20 cellular contexts compared by ENCODE assay signal in the genomic region with DNA sequence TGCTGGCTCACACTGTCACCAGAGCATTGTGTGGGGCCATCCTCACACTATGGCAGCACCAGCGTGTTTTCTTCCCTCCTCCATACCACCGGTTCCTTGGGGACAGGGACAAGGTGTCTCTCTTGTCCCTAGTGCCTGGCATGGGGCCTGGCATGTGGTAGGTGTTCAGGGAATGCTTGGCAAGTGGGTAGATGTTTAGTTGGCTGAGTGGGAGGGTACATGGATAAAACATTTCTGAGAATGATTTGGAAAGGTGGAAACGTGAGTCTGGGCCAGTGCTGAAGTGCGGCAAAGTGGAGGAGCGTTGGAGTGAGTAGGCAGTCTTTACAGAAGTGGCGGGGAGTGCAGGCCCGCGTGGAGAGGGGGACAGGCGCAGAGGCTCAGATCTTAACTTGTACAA. TPM values are rescaled to one million over a fixed set of nuclear protein-coding genes. Genes with fewer than 3 reads are reported as not detected.
DNase-seq lines count a peak whose midpoint lies in the region; ATAC-seq, FAIRE-seq and TF ChIP-seq lines count a peak whose summit lies in the region.
"Had no signal": no experiment of that assay in that cellular context is flagged by ENCODE, and none has a peak within 500 bp of the region (broad histone marks: within the 10 kb centered on the region; RNA-seq: fewer than 3 reads in every experiment).

No MANE protein-coding gene starts in this region.

- H3K27me3 Mint-ChIP-seq in CD4-positive, alpha-beta T cell, result no peaks in the 10 kb centered on the region
- H3K27me3 Mint-ChIP-seq in activated naive CD8-positive, alpha-beta T cell treated with anti-CD3 and anti-CD28 coated beads, Interleukin-2, amount 10 ng/mL, durations not matched to agents 7 days and 5 days, result no peaks in the 10 kb centered on the region
- H3K27me3 Mint-ChIP-seq: activated CD8-positive, alpha-beta memory T cell treated with anti-CD3 and anti-CD28 coated beads, Interleukin-2, amount 10 ng/mL, durations not matched to agents 7 days and 5 days; IgD-negative memory B cell had no signal

- peak overlapping the region; percentile 30 for H3K27ac Mint-ChIP-seq in CD4-positive, alpha-beta T cell
- peak overlapping the region; percentile 35 for H3K27ac Mint-ChIP-seq in activated naive CD8-positive, alpha-beta T cell treated with anti-CD3 and anti-CD28 coated beads, Interleukin-2, amount 10 ng/mL, durations not matched to agents 7 days and 5 days
- H3K27ac Mint-ChIP-seq: activated CD8-positive, alpha-beta memory T cell treated with anti-CD3 and anti-CD28 coated beads, Interleukin-2, amount 10 ng/mL, durations not matched to agents 7 days and 5 days had no signal

- POLR2A ChIA-PET in A549 (lab: Yijun Ruan, JAX), result no interaction called here
- POLR2A ChIA-PET in CD4-positive, alpha-beta T cell (lab: Charles Lee), result no interaction called here
- POLR2A ChIA-PET in activated naive CD8-positive, alpha-beta T cell treated with anti-CD3 and anti-CD28 coated beads, Interleukin-2, amount 10 ng/mL, durations not matched to agents 7 days and 5 days (lab: Charles Lee), result interaction anchor here (1.0 kb wide), 1 partner anchor 14 kb away, joined by 3 read pairs; no protein-coding TSS in a partner anchor

- peaks cover 9% of the 10 kb centered on the region for H3K4me1 ChIP-seq in A549
- peaks cover 0 to 5% of the 10 kb centered on the region in 2 donors for H3K4me1 ChIP-seq in lung (ENCODE audit: control insufficient read depth in 2 of 2, insufficient read depth in 2 of 2, low read length in 2 of 2)
- H3K4me1 ChIP-seq: Peyer's patch had no signal

- H3K4me3 Mint-ChIP-seq in CD4-positive, alpha-beta T cell, result no peak overlapping the region
- no peak overlapping the region for H3K4me3 Mint-ChIP-seq in activated naive CD8-positive, alpha-beta T cell treated with anti-CD3 and anti-CD28 coated beads, Interleukin-2, amount 10 ng/mL, durations not matched to agents 7 days and 5 days
- H3K4me3 Mint-ChIP-seq: activated CD8-positive, alpha-beta memory T cell treated with anti-CD3 and anti-CD28 coated beads, Interleukin-2, amount 10 ng/mL, durations not matched to agents 7 days and 5 days; IgD-negative memory B cell had no signal

- FAIRE-seq in A549 (lab: Jason Lieb, UNC), result no peak
- FAIRE-seq: GM18507, islet of Langerhans had no signal

- 88% methylated on average over 9 of the region's 9 CpGs for WGBS in A549 (ENCODE audit: missing lambda C conversion rate)
- WGBS in lung, 2 donors, result 69 to 75% methylated on average over 9 of the region's 9 CpGs

- peak overlapping the region; percentile 13; the same call in 1 of the 3 replicates for H3K4me2 ChIP-seq in A549

- no peak for TF ChIP-seq RAD21 in A549 (conservative IDR thresholded peaks at IDR 0.05 in 1 of 2, IDR thresholded peaks at IDR 0.05 in 1 of 2)

- H3K27me3 ChIP-seq in CD4-positive, alpha-beta T cell (ENCODE audit: control insufficient read depth, insufficient read depth, low read length), result no peaks in the 10 kb centered on the region
- H3K27me3 ChIP-seq in lung (ENCODE audit: control insufficient read depth, insufficient read depth), result no peaks in the 10 kb centered on the region
- H3K27me3 ChIP-seq: Peyer's patch had no signal

- TF ChIP-seq CTCF in A549 (IDR thresholded peaks at IDR 0.05) (no peak), lung (IDR thresholded peaks at IDR 0.05; ENCODE audit: control extremely low read depth, extremely low read depth) (no peak)
- no peak for TF ChIP-seq CTCF in CD4-positive, alpha-beta T cell (IDR thresholded peaks at IDR 0.05)

- DNase-seq in A549 (ENCODE audit: low read depth in 1 of 2, low spot score in 1 of 2) (no peak), lung (ENCODE audit: low spot score) (peak; percentile 35), T-helper 1 cell (no peak), NCI-H510A treated with DMSO at 0.1 percent for 48 hours (lab: John Stamatoyannopoulos, UW) (no peak)
- DNase-seq in CD4-positive, alpha-beta T cell, result no peak
- no peak for DNase-seq in activated naive CD8-positive, alpha-beta T cell treated with anti-CD3 and anti-CD28 coated beads, Interleukin-2, amount 10 ng/mL, durations not matched to agents 7 days and 5 days
- DNase-seq: activated CD8-positive, alpha-beta memory T cell treated with anti-CD3 and anti-CD28 coated beads, Interleukin-2, amount 10 ng/mL, durations not matched to agents 7 days and 5 days; activated naive CD4-positive, alpha-beta T cell treated with Interleukin-2 at 50 U/mL for 16 hours; DMS53; midbrain; NCI-H82; Peyer's patch; stimulated activated CD4-positive, alpha-beta T cell treated with anti-CD3 and anti-CD28 coated beads, Interleukin-4, amount 100 ng/mL, for 24 hours; SW 1271; WERI-Rb-1 had no signal

- peak overlapping the region in 1 of 2 experiments; percentile 40; a peak in 2 of 6 replicates for H3K27ac ChIP-seq in A549
- no peak overlapping the region for H3K27ac ChIP-seq in CD4-positive, alpha-beta T cell (ENCODE audit: low read depth, low read length)
- no peak overlapping the region for H3K27ac ChIP-seq in lung (ENCODE audit: low read depth in 1 of 2, low read length in 1 of 2)
- H3K27ac ChIP-seq: Peyer's patch, WERI-Rb-1 had no signal

- ATAC-seq in A549, result no peak; a peak in 1 of 6 replicates
- no peak for ATAC-seq in CD4-positive, alpha-beta T cell (ENCODE audit: poor library complexity)
- no peak for ATAC-seq in activated naive CD8-positive, alpha-beta T cell treated with anti-CD3 and anti-CD28 coated beads, Interleukin-2, amount 10 ng/mL, durations not matched to agents 7 days and 5 days (ENCODE audit: low read depth)
- no peak for ATAC-seq in lung (ENCODE audit: insufficient read depth, low FRiP score)
- ATAC-seq in SK-N-SH treated with all-trans-retinoic acid at 6 μM for 48 hours, result no peak
- no peak for ATAC-seq in HG03460 (IDR thresholded peaks at IDR 0.05; ENCODE audit: unreplicated experiment)
- ATAC-seq: activated CD8-positive, alpha-beta memory T cell treated with anti-CD3 and anti-CD28 coated beads, Interleukin-2, amount 10 ng/mL, durations not matched to agents 7 days and 5 days had no signal

- H3K4me1 Mint-ChIP-seq in CD4-positive, alpha-beta T cell (ENCODE audit: low read depth), result peaks cover 5% of the 10 kb centered on the region
- peaks cover 3% of the 10 kb centered on the region for H3K4me1 Mint-ChIP-seq in activated naive CD8-positive, alpha-beta T cell treated with anti-CD3 and anti-CD28 coated beads, Interleukin-2, amount 10 ng/mL, durations not matched to agents 7 days and 5 days
- H3K4me1 Mint-ChIP-seq: activated CD8-positive, alpha-beta memory T cell treated with anti-CD3 and anti-CD28 coated beads, Interleukin-2, amount 10 ng/mL, durations not matched to agents 7 days and 5 days had no signal

- peaks cover 47% of the 10 kb centered on the region for H3K36me3 Mint-ChIP-seq in CD4-positive, alpha-beta T cell (ENCODE audit: low read depth)
- peaks cover 34% of the 10 kb centered on the region for H3K36me3 Mint-ChIP-seq in activated naive CD8-positive, alpha-beta T cell treated with anti-CD3 and anti-CD28 coated beads, Interleukin-2, amount 10 ng/mL, durations not matched to agents 7 days and 5 days

- TF ChIP-seq POLR2A in A549 (IDR thresholded peaks at IDR 0.05; ENCODE audit: low read length), result no peak

- H3K36me3 ChIP-seq in lung (ENCODE audit: control insufficient read depth in 2 of 2, insufficient read depth in 2 of 2, low read length in 2 of 2), result peaks cover 6 to 28% of the 10 kb centered on the region in 2 donors

- TF ChIP-seq EP300 in A549 (IDR thresholded peaks at IDR 0.05), result no peak

- CTCF ChIA-PET in A549 (lab: Yijun Ruan, JAX), result interaction anchor here (1.0 to 3.6 kb wide), 4 partner anchors 13 to 77 kb away, joined by 3 to 29 read pairs (median 4); a partner anchor contains a TSS
- CTCF ChIA-PET in CD4-positive, alpha-beta T cell (lab: Charles Lee), result no interaction called here

- intact Hi-C loops in CD4-positive, alpha-beta T cell (cut with DNase I, micrococcal nuclease), result no loop called here

- no peaks in the 10 kb centered on the region for H3K9me3 ChIP-seq in A549
- H3K9me3 ChIP-seq in CD4-positive, alpha-beta T cell (ENCODE audit: control insufficient read depth, low read length), result no peaks in the 10 kb centered on the region
- H3K9me3 ChIP-seq in lung (ENCODE audit: control insufficient read depth in 2 of 2, insufficient read depth in 1 of 2, low read length in 1 of 2), result no peaks in the 10 kb centered on the region
- H3K9me3 ChIP-seq: Peyer's patch had no signal

- H3K4me3 ChIP-seq in A549 (no peak overlapping the region), lung (no peak overlapping the region)
- H3K4me3 ChIP-seq: Peyer's patch had no signal

- no peaks in the 10 kb centered on the region for H3K9me3 Mint-ChIP-seq in CD4-positive, alpha-beta T cell
- H3K9me3 Mint-ChIP-seq in activated naive CD8-positive, alpha-beta T cell treated with anti-CD3 and anti-CD28 coated beads, Interleukin-2, amount 10 ng/mL, durations not matched to agents 7 days and 5 days, result no peaks in the 10 kb centered on the region
- H3K9me3 Mint-ChIP-seq: IgD-negative memory B cell had no signal

RNA-seq across cellular contexts. Expression of a gene that starts 15.0 kb away (rescaled TPM):
- polyA plus RNA-seq in A549 (2011; rRNA removed) (70.5 and 84.9 TPM in 2 replicates), A549 (2017; fragmentation: RNase III; extraction: RNeasy Plus Mini Kit Qiagen cat#74134 plus additional on column Dnase treatment) (78.7 to 85.1 TPM (median 80.9 TPM) in 3 replicates), lung (10 to 100 TPM; 28.1 to 41.4 TPM)
- polyA plus RNA-seq in A549 (2012; cell fraction: cytosol; rRNA removed), result 69.9 and 90.5 TPM in 2 replicates
- 12.3 and 15.3 TPM in 2 replicates for polyA plus RNA-seq in A549 (2012; cell fraction: nucleus; rRNA removed)
- polyA minus RNA-seq in A549 (2011; rRNA and poly(A)+ RNA removed), result 12.7 and 15.0 TPM in 2 replicates
- total RNA-seq in CD4-positive, alpha-beta T cell, result 10 to 100 TPM; 23.8 to 24.1 TPM
- 10 to 100 TPM; 32.4 to 33.7 TPM for total RNA-seq in activated naive CD8-positive, alpha-beta T cell treated with anti-CD3 and anti-CD28 coated beads, Interleukin-2, amount 10 ng/mL, durations not matched to agents 7 days and 5 days
- 10 to 100 TPM; 19.2 to 25.4 TPM for total RNA-seq in lung

RNA-seq across cellular contexts. Expression of a gene that starts 22.1 kb away (rescaled TPM):
- polyA plus RNA-seq in A549 (2011; rRNA removed) (6,042 and 6,957 TPM in 2 replicates), A549 (2017; fragmentation: RNase III; extraction: RNeasy Plus Mini Kit Qiagen cat#74134 plus additional on column Dnase treatment) (4,068 to 4,549 TPM (median 4,330 TPM) in 3 replicates), lung (1,000 to 10,000 TPM; 2,394 to 2,474 TPM)
- polyA plus RNA-seq in A549 (2012; cell fraction: cytosol; rRNA removed), result 4,543 and 5,300 TPM in 2 replicates
- polyA plus RNA-seq in A549 (2012; cell fraction: nucleus; rRNA removed), result 2,306 and 2,953 TPM in 2 replicates
- polyA minus RNA-seq in A549 (2011; rRNA and poly(A)+ RNA removed), result 4,920 and 5,293 TPM in 2 replicates
- 1,000 to 10,000 TPM; 4,558 to 4,627 TPM for total RNA-seq in CD4-positive, alpha-beta T cell
- total RNA-seq in activated naive CD8-positive, alpha-beta T cell treated with anti-CD3 and anti-CD28 coated beads, Interleukin-2, amount 10 ng/mL, durations not matched to agents 7 days and 5 days, result 1,000 to 10,000 TPM; 2,522 to 2,542 TPM
- total RNA-seq in lung, result 1,000 to 10,000 TPM; 1,560 to 2,503 TPM

RNA-seq across cellular contexts. Expression of a gene that starts 22.6 kb away (rescaled TPM):
- 62.7 and 70.9 TPM in 2 replicates for polyA plus RNA-seq in A549 (2011; rRNA removed)
- polyA plus RNA-seq in A549 (2012; cell fraction: cytosol; rRNA removed), result 17.8 and 18.5 TPM in 2 replicates
- polyA plus RNA-seq in A549 (2012; cell fraction: nucleus; rRNA removed), result 9.0 and 11.5 TPM in 2 replicates
- 49.4 to 53.5 TPM (median 50.9 TPM) in 3 replicates for polyA plus RNA-seq in A549 (2017; fragmentation: RNase III; extraction: RNeasy Plus Mini Kit Qiagen cat#74134 plus additional on column Dnase treatment)
- polyA minus RNA-seq in A549 (2011; rRNA and poly(A)+ RNA removed), result 27.4 and 30.0 TPM in 2 replicates
- total RNA-seq in CD4-positive, alpha-beta T cell, result 1 to 10 TPM; 6.8 to 7.2 TPM
- total RNA-seq in activated naive CD8-positive, alpha-beta T cell treated with anti-CD3 and anti-CD28 coated beads, Interleukin-2, amount 10 ng/mL, durations not matched to agents 7 days and 5 days, result 10 to 100 TPM; 28.1 to 28.7 TPM
- 1 to 10 TPM; 7.4 to 9.9 TPM for total RNA-seq in lung
- polyA plus RNA-seq in lung, result 1 to 10 TPM; 3.2 to 4.8 TPM
